Comparison of ENCODE assay signal across 11 cellular contexts in the genomic region with DNA sequence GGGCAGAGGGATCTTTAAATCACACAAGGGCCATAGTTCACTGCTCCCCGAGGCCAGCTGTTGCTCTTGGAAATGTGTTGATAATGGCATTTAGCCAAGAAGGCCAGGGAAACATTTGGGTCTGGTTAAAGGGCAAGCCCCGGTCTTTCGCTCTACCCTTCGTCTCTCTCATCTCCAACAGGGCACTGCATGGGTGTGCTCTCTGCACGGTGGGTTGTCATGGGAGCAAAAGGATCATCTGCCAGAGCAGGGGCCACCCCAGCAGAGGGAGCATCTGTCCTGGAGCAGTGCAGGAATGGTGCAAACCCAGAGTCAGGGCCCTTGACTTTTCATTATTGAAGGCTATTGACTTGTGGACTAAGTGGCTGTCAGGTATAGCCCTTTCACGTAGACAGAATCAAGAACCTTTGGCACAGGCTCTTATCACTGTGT. TPM values are rescaled to one million over a fixed set of nuclear protein-coding genes. Genes with fewer than 3 reads are reported as not detected.
DNase-seq lines count a peak whose midpoint lies in the region; FAIRE-seq and TF ChIP-seq lines count a peak whose summit lies in the region.
"Had no signal": no experiment of that assay in that cellular context is flagged by ENCODE, and none has a peak within 500 bp of the region (broad histone marks: within the 10 kb centered on the region; RNA-seq: fewer than 3 reads in every experiment).

No MANE protein-coding gene starts in this region.

- CTCF ChIA-PET in activated CD4-positive, alpha-beta memory T cell treated with anti-CD3 and anti-CD28 coated beads, Interleukin-2, amount 10 ng/mL, durations not matched to agents 7 days and 5 days (lab: Charles Lee): no interaction called here

- no peaks in the 10 kb centered on the region for H3K9me3 Mint-ChIP-seq in mesothelial cell of epicardium
- no peaks in the 10 kb centered on the region for H3K9me3 Mint-ChIP-seq in activated CD4-positive, alpha-beta memory T cell treated with anti-CD3 and anti-CD28 coated beads, Interleukin-2, amount 10 ng/mL, durations not matched to agents 7 days and 5 days
- H3K9me3 Mint-ChIP-seq in activated T-helper 2 cell treated with anti-CD3 and anti-CD28 coated beads, Interferon-gamma antibody, Interleukin-2, Interleukin-4, amounts not matched to agents 10 μg/mL and 5 μg/mL and 100 μg/mL, durations not matched to agents 14 hours and 24 hours and 36 hours: no peaks in the 10 kb centered on the region
- no peaks in the 10 kb centered on the region for H3K9me3 Mint-ChIP-seq in T-helper 2 cell treated with Interferon-gamma antibody and Interleukin-4, amounts not matched to agents 5 μg/mL and 100 μg/mL, for 36 hours
- H3K9me3 Mint-ChIP-seq: brain had no signal

- peaks cover 32 to 51% of the 10 kb centered on the region in 2 donors for H3K4me1 ChIP-seq in duodenal mucosa (ENCODE audit: control insufficient read depth in 1 of 2, insufficient read depth in 2 of 2, low read length in 2 of 2)

- peak overlapping the region; percentile 30 for H3K27ac ChIP-seq in duodenal mucosa (ENCODE audit: low read depth, low read length)

- H3K27me3 ChIP-seq in duodenal mucosa (ENCODE audit: control insufficient read depth in 1 of 2, insufficient read depth in 2 of 2, low read length in 2 of 2): no peaks in the 10 kb centered on the region

- peaks cover 31% of the 10 kb centered on the region for H3K4me1 Mint-ChIP-seq in mesothelial cell of epicardium
- H3K4me1 Mint-ChIP-seq in activated CD4-positive, alpha-beta memory T cell treated with anti-CD3 and anti-CD28 coated beads, Interleukin-2, amount 10 ng/mL, durations not matched to agents 7 days and 5 days: no peaks in the 10 kb centered on the region
- H3K4me1 Mint-ChIP-seq in activated T-helper 2 cell treated with anti-CD3 and anti-CD28 coated beads, Interferon-gamma antibody, Interleukin-2, Interleukin-4, amounts not matched to agents 10 μg/mL and 5 μg/mL and 100 μg/mL, durations not matched to agents 14 hours and 24 hours and 36 hours (ENCODE audit: low read depth): no peaks in the 10 kb centered on the region
- peaks cover 3% of the 10 kb centered on the region for H3K4me1 Mint-ChIP-seq in T-helper 2 cell treated with Interferon-gamma antibody and Interleukin-4, amounts not matched to agents 5 μg/mL and 100 μg/mL, for 36 hours (ENCODE audit: low read depth)

- H3K36me3 ChIP-seq in duodenal mucosa (ENCODE audit: control insufficient read depth in 1 of 2, insufficient read depth in 2 of 2, low read length in 2 of 2): no peaks in the 10 kb centered on the region

- H3K9me3 ChIP-seq in duodenal mucosa (ENCODE audit: control insufficient read depth in 1 of 2, low read length in 2 of 2): no peaks in the 10 kb centered on the region

- FAIRE-seq in D721Med (lab: Jason Lieb, UNC): no peak

- H3K4me3 Mint-ChIP-seq in mesothelial cell of epicardium: no peak overlapping the region
- no peak overlapping the region for H3K4me3 Mint-ChIP-seq in activated CD4-positive, alpha-beta memory T cell treated with anti-CD3 and anti-CD28 coated beads, Interleukin-2, amount 10 ng/mL, durations not matched to agents 7 days and 5 days
- H3K4me3 Mint-ChIP-seq in activated T-helper 2 cell treated with anti-CD3 and anti-CD28 coated beads, Interferon-gamma antibody, Interleukin-2, Interleukin-4, amounts not matched to agents 10 μg/mL and 5 μg/mL and 100 μg/mL, durations not matched to agents 14 hours and 24 hours and 36 hours (ENCODE audit: low read depth): no peak overlapping the region
- H3K4me3 Mint-ChIP-seq in T-helper 2 cell treated with Interferon-gamma antibody and Interleukin-4, amounts not matched to agents 5 μg/mL and 100 μg/mL, for 36 hours: no peak overlapping the region
- H3K4me3 Mint-ChIP-seq: brain had no signal

- peak overlapping the region; percentile 46 for H3K4me3 ChIP-seq in duodenal mucosa (ENCODE audit: low read depth in 1 of 2, low read length in 2 of 2)

- no peaks in the 10 kb centered on the region for H3K27me3 Mint-ChIP-seq in mesothelial cell of epicardium (ENCODE audit: low read depth)
- H3K27me3 Mint-ChIP-seq in activated CD4-positive, alpha-beta memory T cell treated with anti-CD3 and anti-CD28 coated beads, Interleukin-2, amount 10 ng/mL, durations not matched to agents 7 days and 5 days: no peaks in the 10 kb centered on the region
- H3K27me3 Mint-ChIP-seq in activated T-helper 2 cell treated with anti-CD3 and anti-CD28 coated beads, Interferon-gamma antibody, Interleukin-2, Interleukin-4, amounts not matched to agents 10 μg/mL and 5 μg/mL and 100 μg/mL, durations not matched to agents 14 hours and 24 hours and 36 hours (ENCODE audit: low read depth): no peaks in the 10 kb centered on the region
- no peaks in the 10 kb centered on the region for H3K27me3 Mint-ChIP-seq in T-helper 2 cell treated with Interferon-gamma antibody and Interleukin-4, amounts not matched to agents 5 μg/mL and 100 μg/mL, for 36 hours (ENCODE audit: low read depth)

- TF ChIP-seq CTCF in D721Med (IDR thresholded peaks at IDR 0.05; ENCODE audit: insufficient read depth, missing control alignments) (peak; percentile 20), mesothelial cell of epicardium (IDR thresholded peaks at IDR 0.05; ENCODE audit: unreplicated experiment) (no peak)

- intact Hi-C loops in activated T-helper 2 cell treated with anti-CD3 and anti-CD28 coated beads, Interferon-gamma antibody, Interleukin-2, Interleukin-4, amounts not matched to agents 10 μg/mL and 5 μg/mL and 100 μg/mL, durations not matched to agents 14 hours and 24 hours and 36 hours (cut with micrococcal nuclease): no loop called here

- peaks cover 6% of the 10 kb centered on the region for H3K36me3 Mint-ChIP-seq in mesothelial cell of epicardium
- no peaks in the 10 kb centered on the region for H3K36me3 Mint-ChIP-seq in activated CD4-positive, alpha-beta memory T cell treated with anti-CD3 and anti-CD28 coated beads, Interleukin-2, amount 10 ng/mL, durations not matched to agents 7 days and 5 days (ENCODE audit: low read depth)
- no peaks in the 10 kb centered on the region for H3K36me3 Mint-ChIP-seq in activated T-helper 2 cell treated with anti-CD3 and anti-CD28 coated beads, Interferon-gamma antibody, Interleukin-2, Interleukin-4, amounts not matched to agents 10 μg/mL and 5 μg/mL and 100 μg/mL, durations not matched to agents 14 hours and 24 hours and 36 hours (ENCODE audit: low read depth)
- H3K36me3 Mint-ChIP-seq in T-helper 2 cell treated with Interferon-gamma antibody and Interleukin-4, amounts not matched to agents 5 μg/mL and 100 μg/mL, for 36 hours (ENCODE audit: low read depth): no peaks in the 10 kb centered on the region

- H3K9ac ChIP-seq in duodenal mucosa (ENCODE audit: low read depth in 1 of 2, low read length in 2 of 2): peak overlapping the region in 1 of 2 donors; percentile 27

- H3K27ac Mint-ChIP-seq in mesothelial cell of epicardium: peak overlapping the region; percentile 17
- H3K27ac Mint-ChIP-seq in activated CD4-positive, alpha-beta memory T cell treated with anti-CD3 and anti-CD28 coated beads, Interleukin-2, amount 10 ng/mL, durations not matched to agents 7 days and 5 days: no peak overlapping the region
- no peak overlapping the region for H3K27ac Mint-ChIP-seq in activated T-helper 2 cell treated with anti-CD3 and anti-CD28 coated beads, Interferon-gamma antibody, Interleukin-2, Interleukin-4, amounts not matched to agents 10 μg/mL and 5 μg/mL and 100 μg/mL, durations not matched to agents 14 hours and 24 hours and 36 hours
- no peak overlapping the region for H3K27ac Mint-ChIP-seq in T-helper 2 cell treated with Interferon-gamma antibody and Interleukin-4, amounts not matched to agents 5 μg/mL and 100 μg/mL, for 36 hours

- POLR2A ChIA-PET in activated CD4-positive, alpha-beta memory T cell treated with anti-CD3 and anti-CD28 coated beads, Interleukin-2, amount 10 ng/mL, durations not matched to agents 7 days and 5 days (lab: Charles Lee): no interaction called here

- DNase-seq in D721Med (ENCODE audit: insufficient read length, low spot score) (no peak), NCI-H2171 (lab: John Stamatoyannopoulos, UW) (peak; percentile 0), mesothelial cell of epicardium (ENCODE audit: low spot score in 2 of 2, unreplicated experiment in 2 of 2) (no peak), cerebellum (ENCODE audit: low spot score) (no peak)
- DNase-seq in activated CD4-positive, alpha-beta memory T cell treated with anti-CD3 and anti-CD28 coated beads, Interleukin-2, amount 10 ng/mL, durations not matched to agents 7 days and 5 days: no peak
- no peak for DNase-seq in activated T-helper 2 cell treated with anti-CD3 and anti-CD28 coated beads, Interferon-gamma antibody, Interleukin-2, Interleukin-4, amounts not matched to agents 10 μg/mL and 5 μg/mL and 100 μg/mL, durations not matched to agents 14 hours and 24 hours and 36 hours (ENCODE audit: low spot score)
- no peak for DNase-seq in T-helper 2 cell treated with Interferon-gamma antibody and Interleukin-4, amounts not matched to agents 5 μg/mL and 100 μg/mL, for 36 hours (ENCODE audit: low spot score)
- DNase-seq: activated CD4-positive, CD25-positive, alpha-beta regulatory T cell; mammary epithelial cell had no signal

RNA-seq across cellular contexts. Expression of a gene that starts 22.7 kb away (rescaled TPM):
- total RNA-seq in mesothelial cell of epicardium (57.2 to 63.9 TPM (median 62.9 TPM) in 3 replicates), cerebellum (23.5 TPM)
- total RNA-seq in activated CD4-positive, alpha-beta memory T cell treated with anti-CD3 and anti-CD28 coated beads, Interleukin-2, amount 10 ng/mL, durations not matched to agents 7 days and 5 days: 10 to 100 TPM; 44.3 to 46.0 TPM
- 45.0 and 47.2 TPM in 2 replicates for total RNA-seq in activated T-helper 2 cell treated with anti-CD3 and anti-CD28 coated beads, Interferon-gamma antibody, Interleukin-2, Interleukin-4, amounts not matched to agents 10 μg/mL and 5 μg/mL and 100 μg/mL, durations not matched to agents 14 hours and 24 hours and 36 hours
